In the genomic region with DNA sequence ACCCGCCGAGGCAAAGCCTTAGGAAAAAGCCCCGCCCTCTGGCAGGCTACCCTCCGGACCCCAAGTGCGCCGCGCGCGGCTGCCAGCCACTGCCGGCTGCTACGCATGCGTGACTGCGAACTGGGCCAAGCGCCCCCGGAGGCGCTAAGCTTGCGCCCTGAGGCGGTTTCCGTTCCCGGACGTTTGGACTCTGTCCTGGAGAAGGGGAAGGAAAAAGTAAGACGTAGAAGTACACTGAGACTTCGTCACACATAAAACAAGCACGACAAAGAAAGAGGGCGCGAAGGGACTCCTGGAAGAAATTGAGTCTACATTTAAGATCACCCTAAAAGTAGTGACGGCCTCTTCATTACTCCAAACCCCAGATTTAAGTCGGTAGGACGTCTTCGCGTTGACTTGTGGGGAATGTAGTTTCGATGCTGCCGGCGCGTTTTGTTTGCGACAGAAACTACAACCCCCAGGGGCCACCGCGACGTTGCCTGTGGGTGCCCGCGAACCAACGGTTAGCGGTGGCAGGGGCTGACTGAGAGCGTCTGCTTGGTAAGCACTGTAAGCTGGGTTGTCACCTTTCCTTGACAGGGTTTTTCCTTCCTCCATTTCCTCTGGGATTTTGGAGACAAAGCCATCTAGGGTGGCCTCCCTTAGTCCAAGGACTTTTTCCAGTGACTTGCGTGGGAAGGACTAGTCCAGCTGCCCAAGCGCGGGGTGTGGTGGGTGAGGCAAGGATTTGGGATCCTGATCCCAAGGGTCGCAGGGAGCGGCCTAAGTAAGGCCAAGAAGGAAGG, we compare ENCODE assay signal across 8 cellular contexts. TPM values are rescaled to one million over a fixed set of nuclear protein-coding genes. Genes with fewer than 3 reads are reported as not detected.
A peak's percentile ranks its signal among the peaks of the same experiment; 100 is the strongest.
DNase-seq lines count a peak whose midpoint lies in the region; ATAC-seq, FAIRE-seq and TF ChIP-seq lines count a peak whose summit lies in the region.

A gene (plus strand): TSS at position 472 of the 785 bp plus-strand sequence. CDS start 49,715 bp downstream, outside the sequence.

- no peaks in the 10 kb centered on the region for H3K27me3 ChIP-seq in bronchial epithelial cell (ENCODE audit: control insufficient read depth, insufficient read depth, low read length)
- H3K27me3 ChIP-seq in iPS-20b (ENCODE audit: insufficient read depth, low read length) = no peaks in the 10 kb centered on the region

- H3K36me3 ChIP-seq in bronchial epithelial cell (ENCODE audit: control insufficient read depth, insufficient read depth, low read length) = no peaks in the 10 kb centered on the region
- no peaks in the 10 kb centered on the region for H3K36me3 ChIP-seq in iPS-20b (ENCODE audit: insufficient read depth, low read depth, low read length)

- no peak for TF ChIP-seq CTCF in AG04449 (IDR thresholded peaks at IDR 0.05; ENCODE audit: insufficient read depth, low read length, missing control alignments)
- TF ChIP-seq CTCF in WI38 (IDR thresholded peaks at IDR 0.05; ENCODE audit: low read depth, low read length) = no peak
- no peak for TF ChIP-seq CTCF in bronchial epithelial cell (IDR thresholded peaks at IDR 0.05; ENCODE audit: insufficient read depth, low read length, severe bottlenecking)

- no peak for FAIRE-seq in bronchial epithelial cell (lab: Jason Lieb, UNC)

- DNase-seq in AG04449 (ENCODE audit: low read depth, low spot score) = peak; percentile 85
- DNase-seq in NCI-H2227 treated with DMSO at 0.1 percent for 48 hours (lab: John Stamatoyannopoulos, UW) = peak; percentile 98
- peak; percentile 92 for DNase-seq in bronchial epithelial cell (ENCODE audit: low read depth)

- peak within 1 kb of the TSS; percentile 89 for H3K27ac ChIP-seq in iPS-20b (ENCODE audit: low read length)
- peak within 1 kb of the TSS; percentile 88 to 99 (median 97) for H3K27ac ChIP-seq in skin epidermis

- ATAC-seq in GM18870 (IDR thresholded peaks at IDR 0.05; ENCODE audit: unreplicated experiment) (peak; percentile 61), HG03135 (IDR thresholded peaks at IDR 0.05; ENCODE audit: unreplicated experiment) (peak; percentile 69)

- CTCF ChIA-PET in AG04449 (lab: Yijun Ruan, JAX) = interaction anchor here (0.9 to 13.3 kb wide), 3 partner anchors 10 to 287 kb away, joined by 3 to 85 read pairs (median 4); a partner anchor contains a TSS

- peak within 1 kb of the TSS; percentile 91 for H3K4me3 ChIP-seq in AG04449 (ENCODE audit: low read depth, low read length)
- peak within 1 kb of the TSS; percentile 82 for H3K4me3 ChIP-seq in WI38 (ENCODE audit: low read depth, low read length)
- H3K4me3 ChIP-seq in bronchial epithelial cell (ENCODE audit: low read depth, low read length) = peak within 1 kb of the TSS; percentile 62
- H3K4me3 ChIP-seq in iPS-20b (ENCODE audit: low read length) = peak within 1 kb of the TSS; percentile 98
- H3K4me3 ChIP-seq in skin epidermis = peak within 1 kb of the TSS; percentile 59 to 86 (median 75)

- H3K9me3 ChIP-seq in iPS-20b (ENCODE audit: insufficient read depth, low read depth, low read length) = no peaks in the 10 kb centered on the region

- POLR2A ChIA-PET in AG04449 (lab: Yijun Ruan, JAX) = interaction anchor here (0.6 to 1.9 kb wide), 7 partner anchors 10 to 535 kb away, joined by 3 to 14 read pairs (median 4); a partner anchor contains a TSS

- H3K4me1 ChIP-seq in iPS-20b (ENCODE audit: insufficient read depth, low read length) = peaks cover 8% of the 10 kb centered on the region; the same call in 1 of the 2 replicates

- peak within 1 kb of the TSS; percentile 96 for H3K9ac ChIP-seq in iPS-20b (ENCODE audit: low read depth, low read length)

RNA-seq across cellular contexts. Expression of the gene that starts here (rescaled TPM):
- total RNA-seq in bronchial epithelial cell = 9.7 and 11.9 TPM in 2 replicates

Comparison
In these comparisons a context has a peak if more than half of its experiments do, and no peak if none do; other contexts are left out.
1. Peak in every context shown above with its lines: DNase-seq, ATAC-seq, H3K4me3 ChIP-seq and H3K27ac ChIP-seq.